ENCODE assay signal across 31 cellular contexts in genomic region chr2:58070765-58071164, GRCh38.
"Had no signal": no experiment of that assay in that cellular context is flagged by ENCODE, and none has a peak within 500 bp of the region (broad histone marks: within the 10 kb centered on the region; RNA-seq: fewer than 3 reads in every experiment).

No MANE protein-coding gene starts in this region.

- H3K9me3 Mint-ChIP-seq: central memory CD8-positive, alpha-beta T cell; T-helper 2 cell treated with Interferon-gamma antibody and Interleukin-4, amounts not matched to agents 5 μg/mL and 100 μg/mL, for 36 hours had no signal

- H3K27ac Mint-ChIP-seq: activated CD4-positive, alpha-beta memory T cell treated with anti-CD3 and anti-CD28 coated beads, Interleukin-2, amount 10 ng/mL, durations not matched to agents 7 days and 5 days; activated CD4-positive, alpha-beta T cell treated with anti-CD3 and anti-CD28 coated beads, Interleukin-2, amount 10 ng/mL, durations not matched to agents 7 days and 5 days; activated naive CD4-positive, alpha-beta T cell treated with anti-CD3 and anti-CD28 coated beads, Interleukin-2, amount 10 ng/mL, durations not matched to agents 7 days and 5 days; activated naive CD4-positive, alpha-beta T cell treated with anti-CD3 and anti-CD28 coated beads, Interleukin-2, amount 50 U/mL, for 72 hours; activated naive CD8-positive, alpha-beta T cell treated with anti-CD3 and anti-CD28 coated beads, Interleukin-2, amount 10 ng/mL, durations not matched to agents 7 days and 5 days; activated T-cell treated with anti-CD3 and anti-CD28 coated beads, Interleukin-2, amount 50 U/mL, for 24 hours; activated T-cell treated with anti-CD3 and anti-CD28 coated beads, Interleukin-2, amount 50 U/mL, for 72 hours; dendritic cell treated with granulocyte-macrophage colony-stimulating factor and Interleukin-4, amounts not matched to agents 40 ng/mL and 50 ng/mL, for 4 days; endodermal cell; T-helper 1 cell treated with Interleukin-12 subunit alpha and Interleukin-12 subunit beta and Interleukin-4 antibody, amounts not matched to agents 30 μg/mL and 1 μg/mL, for 36 hours; T-helper 2 cell treated with Interferon-gamma antibody and Interleukin-4, amounts not matched to agents 5 μg/mL and 100 μg/mL, for 36 hours had no signal

- DNase-seq: activated CD4-positive, alpha-beta memory T cell treated with anti-CD3 and anti-CD28 coated beads, Interleukin-2, amount 10 ng/mL, durations not matched to agents 7 days and 5 days; activated CD4-positive, alpha-beta T cell treated with anti-CD3 and anti-CD28 coated beads for 1 hour; activated CD4-positive, alpha-beta T cell treated with anti-CD3 and anti-CD28 coated beads for 4 hours; activated CD4-positive, alpha-beta T cell treated with anti-CD3 and anti-CD28 coated beads, Interleukin-2, amount 10 ng/mL, durations not matched to agents 7 days and 5 days; activated CD4-positive, alpha-beta T cell treated with anti-CD3 and anti-CD28 coated beads, Interleukin-2, amount 50 U/mL, for 4 hours; activated CD8-positive, alpha-beta memory T cell treated with anti-CD3 and anti-CD28 coated beads, Interleukin-2, amount 50 U/mL, for 48 hours; activated gamma-delta T cell; activated naive CD4-positive, alpha-beta T cell; activated naive CD4-positive, alpha-beta T cell treated with anti-CD3 and anti-CD28 coated beads, Interleukin-2, amount 10 ng/mL, durations not matched to agents 7 days and 5 days; activated naive CD8-positive, alpha-beta T cell treated with anti-CD3 and anti-CD28 coated beads, Interleukin-2, amount 10 ng/mL, durations not matched to agents 7 days and 5 days; activated T-cell treated with anti-CD3 and anti-CD28 coated beads for 4 hours; activated T-cell treated with anti-CD3 and anti-CD28 coated beads, Interleukin-2, amount 50 U/mL, for 24 hours; activated T-cell treated with anti-CD3 and anti-CD28 coated beads, Interleukin-2, amount 50 U/mL, for 72 hours; anterior cingulate cortex; brain microvascular endothelial cell; dorsolateral prefrontal cortex; effector memory CD4-positive, alpha-beta T cell; endodermal cell; foreskin fibroblast; gastrocnemius medialis; glutamatergic neuron; heart left ventricle; T1000 had no signal

- FAIRE-seq: astrocyte, bronchial epithelial cell had no signal

- H3K4me3 Mint-ChIP-seq: activated CD4-positive, alpha-beta memory T cell treated with anti-CD3 and anti-CD28 coated beads, Interleukin-2, amount 10 ng/mL, durations not matched to agents 7 days and 5 days; activated CD4-positive, alpha-beta T cell treated with anti-CD3 and anti-CD28 coated beads, Interleukin-2, amount 10 ng/mL, durations not matched to agents 7 days and 5 days; activated naive CD4-positive, alpha-beta T cell treated with anti-CD3 and anti-CD28 coated beads, Interleukin-2, amount 10 ng/mL, durations not matched to agents 7 days and 5 days; activated naive CD8-positive, alpha-beta T cell treated with anti-CD3 and anti-CD28 coated beads, Interleukin-2, amount 10 ng/mL, durations not matched to agents 7 days and 5 days; activated T-cell treated with anti-CD3 and anti-CD28 coated beads, Interleukin-2, amount 50 U/mL, for 24 hours; activated T-cell treated with anti-CD3 and anti-CD28 coated beads, Interleukin-2, amount 50 U/mL, for 72 hours; central memory CD8-positive, alpha-beta T cell; dendritic cell treated with granulocyte-macrophage colony-stimulating factor and Interleukin-4, amounts not matched to agents 40 ng/mL and 50 ng/mL, for 4 days; endodermal cell; T-helper 1 cell treated with Interleukin-12 subunit alpha and Interleukin-12 subunit beta and Interleukin-4 antibody, amounts not matched to agents 30 μg/mL and 1 μg/mL, for 36 hours; T-helper 2 cell treated with Interferon-gamma antibody and Interleukin-4, amounts not matched to agents 5 μg/mL and 100 μg/mL, for 36 hours had no signal

- ATAC-seq: activated naive CD4-positive, alpha-beta T cell treated with anti-CD3 and anti-CD28 coated beads, Interleukin-2, amount 50 U/mL, for 72 hours; activated T-cell treated with anti-CD3 and anti-CD28 coated beads, Interleukin-2, amount 50 U/mL, for 72 hours; esophagus mucosa; gastrocnemius medialis; heart left ventricle had no signal

- H3K27me3 Mint-ChIP-seq: activated CD4-positive, alpha-beta memory T cell treated with anti-CD3 and anti-CD28 coated beads, Interleukin-2, amount 10 ng/mL, durations not matched to agents 7 days and 5 days; activated CD4-positive, alpha-beta T cell treated with anti-CD3 and anti-CD28 coated beads, Interleukin-2, amount 10 ng/mL, durations not matched to agents 7 days and 5 days; activated naive CD4-positive, alpha-beta T cell treated with anti-CD3 and anti-CD28 coated beads, Interleukin-2, amount 10 ng/mL, durations not matched to agents 7 days and 5 days; activated naive CD8-positive, alpha-beta T cell treated with anti-CD3 and anti-CD28 coated beads, Interleukin-2, amount 10 ng/mL, durations not matched to agents 7 days and 5 days; activated T-cell treated with anti-CD3 and anti-CD28 coated beads, Interleukin-2, amount 50 U/mL, for 24 hours; central memory CD8-positive, alpha-beta T cell; dendritic cell treated with granulocyte-macrophage colony-stimulating factor and Interleukin-4, amounts not matched to agents 40 ng/mL and 50 ng/mL, for 4 days had no signal
